Comparison of ENCODE assay signal across 1 cellular context in the genomic region with DNA sequence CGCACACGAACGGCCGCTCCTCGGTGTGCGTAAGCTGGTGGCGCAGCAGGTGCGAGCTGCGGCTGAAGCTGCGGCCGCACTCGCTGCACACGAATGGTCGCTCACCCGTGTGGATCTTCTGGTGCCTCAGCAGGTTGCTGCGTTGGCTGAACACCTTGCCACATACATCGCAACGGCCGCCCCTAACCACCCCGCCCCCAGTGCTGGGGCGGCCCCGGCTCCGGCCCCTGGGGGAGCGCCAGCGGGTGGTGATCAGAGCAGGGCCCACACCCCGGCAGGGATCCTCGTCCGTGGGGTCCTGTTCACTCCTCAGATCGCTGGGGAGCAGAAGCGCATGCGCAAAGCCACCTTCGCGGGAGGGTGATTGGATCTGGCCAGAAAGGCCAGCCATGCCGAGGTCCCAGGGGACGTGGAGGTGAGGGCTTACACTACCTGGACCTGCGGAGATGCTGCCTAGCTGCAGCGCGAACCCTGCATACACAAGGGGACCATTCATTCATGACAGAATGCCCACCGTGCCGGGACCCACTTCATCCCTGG.
TF ChIP-seq lines count a peak whose summit lies in the region.

No MANE protein-coding gene starts in this region.

TF ChIP-seq in endothelial cell of umbilical vein, 7 proteins besides CTCF, POLR2A, EP300 and RAD21:
- TF ChIP-seq MAX (IDR thresholded peaks at IDR 0.05; ENCODE audit: insufficient read depth, insufficient read length): no peak
- no peak for TF ChIP-seq FOS (IDR thresholded peaks at IDR 0.05; ENCODE audit: borderline replicate concordance, insufficient read depth, low read length)
- TF ChIP-seq EZH2 (IDR thresholded peaks at IDR 0.05; ENCODE audit: borderline replicate concordance, low read depth, low read length, severe bottlenecking): peak; percentile 60
